ENCODE assay signal across 1 cellular context in genomic region chr7:142439739-142440138, GRCh38.
TF ChIP-seq lines count a peak whose summit lies in the region.

No MANE protein-coding gene starts in this region.

TF ChIP-seq in IMR-90, 13 proteins besides CTCF, POLR2A, EP300 and RAD21:
- TF ChIP-seq NFE2L2 (IDR thresholded peaks at IDR 0.05; ENCODE audit: low read depth, low read length): no peak
- TF ChIP-seq USF2 (IDR thresholded peaks at IDR 0.05; ENCODE audit: low read depth, low read length): no peak
